19 cellular contexts compared by ENCODE assay signal in the genomic region with DNA sequence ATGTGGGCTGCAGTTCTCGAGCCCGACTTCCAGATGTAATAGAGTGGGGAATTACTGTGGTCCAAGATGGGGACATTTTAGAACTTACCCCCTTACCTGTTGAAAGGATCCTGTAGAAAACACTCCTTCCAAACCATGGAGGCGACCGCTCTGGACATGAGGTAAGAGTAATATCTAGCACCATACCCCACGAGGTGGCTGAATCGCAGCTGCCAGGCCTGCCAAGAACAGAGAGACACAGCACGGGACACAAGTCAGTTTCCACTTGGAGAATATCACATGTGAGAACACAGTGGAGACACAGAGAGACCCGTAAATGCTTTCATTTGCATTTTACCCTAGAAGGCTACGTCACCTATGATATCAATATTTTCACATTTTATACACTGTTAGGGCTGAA.
DNase-seq lines count a peak whose midpoint lies in the region; ATAC-seq and TF ChIP-seq lines count a peak whose summit lies in the region.
"Had no signal": no experiment of that assay in that cellular context is flagged by ENCODE, and none has a peak within 500 bp of the region (broad histone marks: within the 10 kb centered on the region; RNA-seq: fewer than 3 reads in every experiment).

No MANE protein-coding gene starts in this region.

- H3K27me3 ChIP-seq in heart right ventricle: no peaks in the 10 kb centered on the region
- H3K27me3 ChIP-seq in thyroid gland: no peaks in the 10 kb centered on the region
- H3K27me3 ChIP-seq: BLaER1 had no signal

- ATAC-seq in Right ventricle myocardium inferior (peak; percentile 71), heart right ventricle (peak in 6 of 8 donors; percentile 51 to 79 (median 58)), left ventricle myocardium superior (peak; percentile 78)

- H3K4me1 ChIP-seq in heart right ventricle (peaks cover 0 to 36% (median 14%) of the 10 kb centered on the region in 9 donors), thyroid gland (peaks cover 41 to 60% of the 10 kb centered on the region in 2 donors)
- H3K4me1 ChIP-seq: HAP-1 had no signal

- no peak for TF ChIP-seq CTCF in heart right ventricle (IDR thresholded peaks at IDR 0.05)
- no peak for TF ChIP-seq CTCF in thyroid gland (IDR thresholded peaks at IDR 0.05)

- DNase-seq in Right ventricle myocardium inferior (ENCODE audit: missing footprints) (no peak), cardiac septum (ENCODE audit: low spot score) (no peak), heart right ventricle (no peak), left ventricle myocardium superior (peak; percentile 43), thyroid gland (no peak), C1 segment of cervical spinal cord (lab: John Stamatoyannopoulos, UW) (no peak)
- DNase-seq in stimulated activated CD4-positive, alpha-beta T cell treated with anti-CD3 and anti-CD28 coated beads, Interleukin-15, amount 100 ng/mL, for 24 hours: no peak
- DNase-seq in stimulated activated CD4-positive, alpha-beta T cell treated with anti-CD3 and anti-CD28 coated beads, Interleukin-4, amount 100 ng/mL, for 24 hours: no peak
- DNase-seq: Calu3; CD4-positive, alpha-beta memory T cell; COR-L47; DMS53; DMS79 treated with DMSO at 0.1 percent for 48 hours; GF-D8; GOT3; HFFc6 had no signal

- H3K36me3 ChIP-seq in heart right ventricle (peaks cover 0 to 8% (median 0%) of the 10 kb centered on the region in 9 donors), thyroid gland (no peaks in the 10 kb centered on the region)
- H3K36me3 ChIP-seq: HAP-1 had no signal

- H3K4me3 ChIP-seq in heart right ventricle (no peak overlapping the region), thyroid gland (replicated peaks in 1 of 3) (no peak overlapping the region)
- H3K4me3 ChIP-seq: BLaER1, HAP-1 had no signal

- intact Hi-C loops in Right ventricle myocardium inferior (cut with DNase I) (no loop called here), cardiac septum (cut with DNase I) (no loop called here), heart right ventricle (cut with DNase I) (loop anchor here in 1 of 10 donors (5.0 kb wide), 1 partner anchor 43 kb away; no protein-coding TSS in a partner anchor), left ventricle myocardium superior (cut with micrococcal nuclease) (no loop called here), thyroid gland (cut with DNase I) (no loop called here)

- 84 to 91% methylated on average over 9 of the region's 9 CpGs for WGBS in heart right ventricle, 2 donors
- WGBS in thyroid gland, 2 donors: 95 to 96% methylated on average over 9 of the region's 9 CpGs

- H3K9me3 ChIP-seq in heart right ventricle (no peaks in the 10 kb centered on the region), thyroid gland (no peaks in the 10 kb centered on the region)
- H3K9me3 ChIP-seq: BLaER1, HAP-1 had no signal

- peak overlapping the region in 4 of 10 donors; percentile 53 to 71 (median 66) for H3K27ac ChIP-seq in heart right ventricle
- H3K27ac ChIP-seq in thyroid gland: peak overlapping the region in 2 of 3 donors; percentile 75 to 77
- H3K27ac ChIP-seq: 22Rv1, BLaER1 had no signal

- no peak for TF ChIP-seq POLR2A in thyroid gland (IDR thresholded peaks at IDR 0.05)
